25 cellular contexts compared by ENCODE assay signal in the genomic region with DNA sequence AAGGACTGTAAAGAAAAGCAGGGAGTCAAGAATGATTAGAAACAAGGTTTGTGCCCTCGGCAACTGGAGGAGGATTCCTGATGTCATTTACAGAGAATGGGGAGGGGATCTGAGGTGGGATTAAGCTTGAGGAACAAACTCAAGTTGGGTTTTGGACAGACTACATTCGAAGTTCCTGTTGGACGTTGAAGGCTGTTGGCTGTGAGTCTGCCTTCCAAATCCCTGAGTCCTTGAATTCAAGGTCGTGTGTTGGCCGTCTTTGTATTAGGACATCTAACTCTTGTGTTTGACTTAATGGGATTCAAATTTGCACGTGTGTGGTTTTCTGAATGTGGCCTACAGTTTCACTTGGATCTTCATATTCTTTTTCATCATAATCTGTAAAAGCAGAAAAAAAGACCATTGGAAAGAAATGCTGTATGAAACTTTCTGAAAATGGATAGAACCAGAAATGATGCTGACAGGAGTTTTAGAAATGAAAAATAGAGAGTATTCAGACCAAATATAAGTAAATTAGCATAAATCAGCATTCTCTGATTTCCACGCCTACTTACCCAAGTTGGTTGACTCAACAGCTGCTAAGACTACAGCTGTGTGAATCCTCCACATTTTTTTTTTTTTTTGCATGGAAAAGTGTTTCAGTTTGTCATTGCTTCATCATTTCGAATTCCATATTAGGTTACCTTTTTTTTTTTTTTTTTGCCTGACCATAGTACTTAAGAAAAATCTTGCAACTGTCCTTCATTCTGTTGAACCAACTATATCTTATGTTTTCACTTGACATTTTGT.
DNase-seq lines count a peak whose midpoint lies in the region; ATAC-seq, FAIRE-seq and TF ChIP-seq lines count a peak whose summit lies in the region.
"Had no signal": no experiment of that assay in that cellular context is flagged by ENCODE, and none has a peak within 500 bp of the region (broad histone marks: within the 10 kb centered on the region; RNA-seq: fewer than 3 reads in every experiment).

No MANE protein-coding gene starts in this region.

- no peak overlapping the region for H2AFZ ChIP-seq in GM23248
- H2AFZ ChIP-seq in astrocyte (ENCODE audit: low read depth, low read length): no peak overlapping the region
- no peak overlapping the region for H2AFZ ChIP-seq in mammary epithelial cell (ENCODE audit: low read depth, low read length)

- H3K4me1 ChIP-seq in GM23248 (ENCODE audit: insufficient read depth) (no peaks in the 10 kb centered on the region), astrocyte (ENCODE audit: insufficient read depth, low read length) (peaks cover 33% of the 10 kb centered on the region), gastrocnemius medialis (peaks cover 49 to 59% of the 10 kb centered on the region in 2 donors), mammary epithelial cell (ENCODE audit: insufficient read depth, low read length) (peaks cover 7% of the 10 kb centered on the region)
- H3K4me1 ChIP-seq: Peyer's patch, SJSA1 had no signal

- H3K27ac ChIP-seq in GM23248: no peak overlapping the region
- no peak overlapping the region for H3K27ac ChIP-seq in astrocyte (ENCODE audit: low read depth, low read length)
- peak overlapping the region; percentile 88 to 96 (median 95) for H3K27ac ChIP-seq in gastrocnemius medialis
- no peak overlapping the region for H3K27ac ChIP-seq in substantia nigra (ENCODE audit: low read depth, low read length, poor library complexity, severe bottlenecking)
- H3K27ac ChIP-seq in mammary epithelial cell (ENCODE audit: insufficient read depth, low read depth, low read length): no peak overlapping the region
- H3K27ac ChIP-seq: Peyer's patch, SJSA1 had no signal

- H3K9ac ChIP-seq in GM23248: no peak overlapping the region
- no peak overlapping the region for H3K9ac ChIP-seq in astrocyte (ENCODE audit: low read length)
- no peak overlapping the region for H3K9ac ChIP-seq in mammary epithelial cell (ENCODE audit: insufficient read depth, low read length)

- H3K27me3 Mint-ChIP-seq in astrocyte (ENCODE audit: low read depth, unreplicated experiment) (no peaks in the 10 kb centered on the region), mesothelial cell of epicardium (ENCODE audit: low read depth) (no peaks in the 10 kb centered on the region)
- H3K27me3 Mint-ChIP-seq: B cell had no signal

- H3K9me3 ChIP-seq in GM23248 (ENCODE audit: low read depth) (no peaks in the 10 kb centered on the region), astrocyte (ENCODE audit: insufficient read depth, low read depth, low read length) (no peaks in the 10 kb centered on the region), gastrocnemius medialis (no peaks in the 10 kb centered on the region), mammary epithelial cell (replicated peaks; ENCODE audit: insufficient read depth, low read length) (no peaks in the 10 kb centered on the region)
- H3K9me3 ChIP-seq: Peyer's patch, SJSA1 had no signal

- TF ChIP-seq CTCF in astrocyte (IDR thresholded peaks at IDR 0.05; ENCODE audit: insufficient read depth, low read depth, low read length): no peak
- TF ChIP-seq CTCF in mesothelial cell of epicardium (IDR thresholded peaks at IDR 0.05; ENCODE audit: unreplicated experiment): no peak
- TF ChIP-seq CTCF in gastrocnemius medialis (IDR thresholded peaks at IDR 0.05 in 4 of 5, conservative IDR thresholded peaks at IDR 0.05 in 1 of 5): no peak
- no peak for TF ChIP-seq CTCF in mammary epithelial cell (conservative IDR thresholded peaks at IDR 0.05 in 1 of 2, IDR thresholded peaks at IDR 0.05 in 1 of 2; ENCODE audit: extremely low read depth in 1 of 2, insufficient read depth in 1 of 2, low read depth in 1 of 2, low read length in 2 of 2)

- H3K4me2 ChIP-seq in GM23248 (ENCODE audit: unreplicated experiment) (no peak overlapping the region), astrocyte (ENCODE audit: low read length) (no peak overlapping the region), mammary epithelial cell (ENCODE audit: insufficient read depth, low read depth, low read length) (no peak overlapping the region)

- in situ Hi-C loops in GM23248 (cut with MboI) (no loop called here), gastrocnemius medialis (cut with MboI; ENCODE audit: low sequenced_read_pairs in 4 of 4) (no loop called here), mammary epithelial cell (cut with MboI; ENCODE audit: low sequenced_read_pairs in 2 of 2) (no loop called here)

- H3K9me3 Mint-ChIP-seq in astrocyte (ENCODE audit: unreplicated experiment) (no peaks in the 10 kb centered on the region), mesothelial cell of epicardium (no peaks in the 10 kb centered on the region)

- DNase-seq in GM23248: peak; percentile 23
- DNase-seq in astrocyte (ENCODE audit: low read depth): peak; percentile 43
- DNase-seq in mesothelial cell of epicardium (ENCODE audit: low spot score in 2 of 2, unreplicated experiment in 2 of 2): no peak
- DNase-seq in gastrocnemius medialis: no peak
- DNase-seq in substantia nigra (lab: John Stamatoyannopoulos, UW): no peak
- DNase-seq in OCI-M2 (lab: John Stamatoyannopoulos, UW; ENCODE audit: unreplicated experiment): no peak
- no peak for DNase-seq in mammary epithelial cell
- DNase-seq: DMS53; GF-D8; Karpas-422; NCI-H1417 treated with DMSO at 0.1 percent for 48 hours; NCI-H1930; NCI-H226; NCI-H510A treated with DMSO at 0.1 percent for 48 hours; NCI-H748 treated with DMSO at 0.1 percent for 48 hours; NK-92 treated with Interleukin-12 subunit alpha and Interleukin-12 subunit beta, amount 100 ng/mL, for 24 hours; Peyer's patch had no signal

- H3K9me2 ChIP-seq in GM23248 (ENCODE audit: insufficient read depth): peaks cover 8% of the 10 kb centered on the region; the same call in 1 of the 2 replicates

- H3K27ac Mint-ChIP-seq in astrocyte (ENCODE audit: unreplicated experiment) (no peak overlapping the region), mesothelial cell of epicardium (peak overlapping the region; percentile 74)
- H3K27ac Mint-ChIP-seq: B cell, CD14-positive monocyte had no signal

- 73 to 74% methylated on average over 8 of the region's 8 CpGs for WGBS in GM23248 (ENCODE audit: low coverage in 1 of 2, low lambda C conversion rate in 2 of 2, missing lambda C conversion rate in 2 of 2), 2 experiments
- 84% methylated on average over 7 of the region's 8 CpGs for WGBS in mammary epithelial cell (ENCODE audit: low coverage, missing lambda C conversion rate)

- no peak for TF ChIP-seq POLR2A in gastrocnemius medialis (IDR thresholded peaks at IDR 0.05)

- no peak overlapping the region for H3K4me3 ChIP-seq in GM23248
- H3K4me3 ChIP-seq in astrocyte (ENCODE audit: insufficient read depth, low read depth, low read length): no peak overlapping the region
- H3K4me3 ChIP-seq in gastrocnemius medialis: no peak overlapping the region
- H3K4me3 ChIP-seq in mammary epithelial cell (replicated peaks in 1 of 3; ENCODE audit: insufficient read depth in 1 of 3, low read depth in 2 of 3, low read length in 3 of 3): no peak overlapping the region
- H3K4me3 ChIP-seq: Peyer's patch, SJSA1 had no signal

- intact Hi-C loops in gastrocnemius medialis (cut with DNase I; ENCODE audit: low total_unique reads): no loop called here
- intact Hi-C loops in mammary epithelial cell (cut with micrococcal nuclease): no loop called here

- dilution Hi-C loops in mammary epithelial cell (cut with HindIII; ENCODE audit: low sequenced_read_pairs): no loop called here

- H3K36me3 ChIP-seq in GM23248 (ENCODE audit: low read depth) (no peaks in the 10 kb centered on the region), astrocyte (ENCODE audit: insufficient read depth, low read length) (no peaks in the 10 kb centered on the region), gastrocnemius medialis (peaks cover 0 to 4% of the 10 kb centered on the region in 2 donors), mammary epithelial cell (ENCODE audit: insufficient read depth, low read length) (peaks cover 3% of the 10 kb centered on the region)
- H3K36me3 ChIP-seq: Peyer's patch, SJSA1 had no signal

- H3K79me2 ChIP-seq in GM23248 (ENCODE audit: insufficient read depth) (no peaks in the 10 kb centered on the region), astrocyte (ENCODE audit: insufficient read depth, low read length) (no peaks in the 10 kb centered on the region), mammary epithelial cell (ENCODE audit: insufficient read depth, low read length) (peaks cover 38% of the 10 kb centered on the region)

- FAIRE-seq in astrocyte (lab: Jason Lieb, UNC): no peak
- FAIRE-seq: A204.1, D721Med, GM19239, H54 had no signal

- H3K4me3 Mint-ChIP-seq in astrocyte (ENCODE audit: unreplicated experiment): no peak overlapping the region
- no peak overlapping the region for H3K4me3 Mint-ChIP-seq in mesothelial cell of epicardium
- H3K4me3 Mint-ChIP-seq: B cell, CD14-positive monocyte had no signal

- H4K20me1 ChIP-seq in GM23248 (ENCODE audit: insufficient read depth) (no peaks in the 10 kb centered on the region), astrocyte (ENCODE audit: insufficient read depth, low read length) (no peaks in the 10 kb centered on the region), mammary epithelial cell (ENCODE audit: insufficient read depth, low read length) (no peaks in the 10 kb centered on the region)

- ATAC-seq in gastrocnemius medialis: no peak
- no peak for ATAC-seq in HG03097 (IDR thresholded peaks at IDR 0.05; ENCODE audit: low FRiP score, unreplicated experiment)

- 0 out of 2 replicates have a peak, but pooled peaks cover 8% of the 10 kb centered on the region for H3K27me3 ChIP-seq in GM23248 (replicated peaks; ENCODE audit: insufficient read depth)
- H3K27me3 ChIP-seq in astrocyte (ENCODE audit: insufficient read depth, low read length): no peaks in the 10 kb centered on the region
- no peaks in the 10 kb centered on the region for H3K27me3 ChIP-seq in gastrocnemius medialis
- no peaks in the 10 kb centered on the region for H3K27me3 ChIP-seq in mammary epithelial cell (ENCODE audit: insufficient read depth, low read length)
- H3K27me3 ChIP-seq: Peyer's patch, SJSA1 had no signal

- BruUV-seq in mammary epithelial cell (replicated peaks; lab: Mats Ljungman, UMichigan): no TSS peak

- peaks cover 2% of the 10 kb centered on the region for H3K36me3 Mint-ChIP-seq in astrocyte (ENCODE audit: low read depth, unreplicated experiment)
- H3K36me3 Mint-ChIP-seq in mesothelial cell of epicardium: peaks cover 22% of the 10 kb centered on the region
- H3K36me3 Mint-ChIP-seq: CD14-positive monocyte had no signal

- H3F3A ChIP-seq in GM23248 (ENCODE audit: insufficient read depth): no peaks in the 10 kb centered on the region

- CTCF ChIA-PET in mammary epithelial cell (lab: Charles Lee; ENCODE audit: low non-redundant PET): no interaction called here

- H3K4me1 Mint-ChIP-seq in astrocyte (ENCODE audit: low read depth, unreplicated experiment) (peaks cover 22% of the 10 kb centered on the region), mesothelial cell of epicardium (peaks cover 33% of the 10 kb centered on the region)
- H3K4me1 Mint-ChIP-seq: B cell, CD14-positive monocyte had no signal

Comparison
In these comparisons a context has a peak if more than half of its experiments do, and no peak if none do; other contexts are left out.
1. DNase-seq: peak in GM23248 (single experiment) and astrocyte (single experiment); none in mesothelial cell of epicardium (0 of 2), gastrocnemius medialis (0 of 2), substantia nigra (0 of 49), OCI-M2 (single experiment) and mammary epithelial cell (single experiment).
2. H3K27ac ChIP-seq: peak in gastrocnemius medialis (4 of 4); none in GM23248 (single experiment), astrocyte (single experiment), substantia nigra (single experiment) and mammary epithelial cell (single experiment).